18 cellular contexts compared by ENCODE assay signal in genomic region chr10:4851176-4851575, GRCh38. TPM values are rescaled to one million over a fixed set of nuclear protein-coding genes. Genes with fewer than 3 reads are reported as not detected.
"Had no signal": no experiment of that assay in that cellular context is flagged by ENCODE, and none has a peak within 500 bp of the region (broad histone marks: within the 10 kb centered on the region; RNA-seq: fewer than 3 reads in every experiment).

No MANE protein-coding gene starts in this region.

- H3K27ac ChIP-seq: hepatocyte, transverse colon had no signal

- H3K36me3 Mint-ChIP-seq: stimulated activated memory B cell treated with anti-CD40 and anti-IgM and Interleukin-4, amounts not matched to agents 10 μg/mL and 1 μg/mL and 100 μg/mL, for 72 hours had no signal

- DNase-seq: activated CD4-positive, alpha-beta T cell treated with anti-CD3 and anti-CD28 coated beads, Interleukin-2, amount 10 ng/mL, durations not matched to agents 7 days and 5 days; activated CD8-positive, alpha-beta memory T cell treated with anti-CD3 and anti-CD28 coated beads, Interleukin-2, amount 50 U/mL, for 4 hours; activated CD8-positive, alpha-beta T cell treated with anti-CD3 and anti-CD28 coated beads, Interleukin-2, amount 10 ng/mL, durations not matched to agents 7 days and 5 days; activated naive CD4-positive, alpha-beta T cell treated with anti-CD3 and anti-CD28 coated beads for 36 hours; activated T-cell treated with anti-CD3 and anti-CD28 coated beads, Interleukin-2, amount 50 U/mL, for 4 hours; anterior cingulate cortex; cerebellar nuclear complex; cortex of kidney; occipital lobe; stimulated activated CD4-positive, alpha-beta T cell treated with anti-CD3 and anti-CD28 coated beads, Interleukin-4, amount 100 ng/mL, for 24 hours; T1000; transverse colon had no signal

- H3K9me3 Mint-ChIP-seq: activated CD4-positive, alpha-beta T cell treated with anti-CD3 and anti-CD28 coated beads, Interleukin-2, amount 10 ng/mL, durations not matched to agents 7 days and 5 days; activated naive CD4-positive, alpha-beta T cell treated with anti-CD3 and anti-CD28 coated beads for 36 hours; activated T-cell treated with anti-CD3 and anti-CD28 coated beads, Interleukin-2, amount 50 U/mL, for 4 hours; stimulated activated memory B cell treated with anti-CD40 and anti-IgM and Interleukin-4, amounts not matched to agents 10 μg/mL and 1 μg/mL and 100 μg/mL, for 72 hours had no signal

- H3K4me2 ChIP-seq: hepatocyte, smooth muscle cell had no signal

- H3K79me2 ChIP-seq: hepatocyte had no signal

- H3K27ac Mint-ChIP-seq: activated CD4-positive, alpha-beta T cell treated with anti-CD3 and anti-CD28 coated beads, Interleukin-2, amount 10 ng/mL, durations not matched to agents 7 days and 5 days; activated CD8-positive, alpha-beta T cell treated with anti-CD3 and anti-CD28 coated beads, Interleukin-2, amount 10 ng/mL, durations not matched to agents 7 days and 5 days; activated naive CD4-positive, alpha-beta T cell treated with anti-CD3 and anti-CD28 coated beads for 36 hours; stimulated activated memory B cell treated with anti-CD40 and anti-IgM and Interleukin-4, amounts not matched to agents 10 μg/mL and 1 μg/mL and 100 μg/mL, for 72 hours had no signal

- H2AFZ ChIP-seq: hepatocyte had no signal

- H3K36me3 ChIP-seq: transverse colon, vagina had no signal

- H3K4me3 ChIP-seq: hepatocyte, smooth muscle cell, transverse colon, vagina had no signal

- H3K27me3 Mint-ChIP-seq: activated CD4-positive, alpha-beta T cell treated with anti-CD3 and anti-CD28 coated beads, Interleukin-2, amount 10 ng/mL, durations not matched to agents 7 days and 5 days had no signal

- H3K4me3 Mint-ChIP-seq: activated CD4-positive, alpha-beta T cell treated with anti-CD3 and anti-CD28 coated beads, Interleukin-2, amount 10 ng/mL, durations not matched to agents 7 days and 5 days; activated CD8-positive, alpha-beta T cell treated with anti-CD3 and anti-CD28 coated beads, Interleukin-2, amount 10 ng/mL, durations not matched to agents 7 days and 5 days; activated naive CD4-positive, alpha-beta T cell treated with anti-CD3 and anti-CD28 coated beads for 36 hours; activated T-cell treated with anti-CD3 and anti-CD28 coated beads, Interleukin-2, amount 50 U/mL, for 4 hours; stimulated activated memory B cell treated with anti-CD40 and anti-IgM and Interleukin-4, amounts not matched to agents 10 μg/mL and 1 μg/mL and 100 μg/mL, for 72 hours had no signal

- H3K27me3 ChIP-seq: hepatocyte, transverse colon, vagina had no signal

- H3K9me3 ChIP-seq: transverse colon, vagina had no signal

RNA-seq across cellular contexts. Expression of gene AKR1E2, which starts 25.2 kb away (rescaled TPM):
- total RNA-seq: myocyte had no signal
- polyA plus RNA-seq: neural cell had no signal
